8 cellular contexts compared by ENCODE assay signal in the genomic region with DNA sequence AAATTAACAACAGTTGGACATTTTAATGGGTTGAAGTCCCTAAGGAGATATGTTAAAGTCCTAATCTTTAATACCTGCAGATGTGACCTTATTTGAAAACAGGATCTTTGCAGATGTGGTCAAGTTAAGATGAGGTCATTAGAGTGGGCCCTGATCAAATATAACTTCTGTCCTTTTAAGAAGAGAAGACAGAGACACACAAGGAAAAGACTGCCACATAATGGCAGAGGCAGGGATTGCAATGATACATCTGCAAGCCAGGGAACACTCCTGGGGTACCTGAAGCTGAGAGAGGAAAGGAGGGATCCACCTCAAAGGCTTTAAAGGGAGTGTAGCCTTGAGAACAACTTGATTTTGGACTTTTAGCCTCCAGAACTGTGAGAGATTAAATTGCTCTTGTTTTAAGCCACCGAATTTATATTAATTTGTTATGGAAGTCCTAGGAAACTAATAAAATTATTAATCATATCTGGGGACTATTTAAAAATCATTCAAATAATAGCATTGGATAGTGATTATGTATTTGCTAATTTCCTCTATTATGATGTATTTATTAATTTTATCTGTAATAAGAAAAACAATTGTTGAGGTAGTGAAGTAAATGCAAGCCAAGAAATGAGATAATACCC.
DNase-seq lines count a peak whose midpoint lies in the region; ATAC-seq and TF ChIP-seq lines count a peak whose summit lies in the region.

No MANE protein-coding gene starts in this region.

- H3K9me3 Mint-ChIP-seq in MCF 10A (ENCODE audit: unreplicated experiment), result no peaks in the 10 kb centered on the region

- H3K27ac Mint-ChIP-seq in MCF 10A (ENCODE audit: low read depth, unreplicated experiment), result no peak overlapping the region

- CTCF ChIA-PET in MCF 10A (lab: Yijun Ruan, JAX) (interaction anchor here (0.7 kb wide), 1 partner anchor 485 kb away, joined by 3 read pairs; no protein-coding TSS in a partner anchor), RWPE1 (lab: Yijun Ruan, JAX) (interaction anchor here (0.6 to 1.5 kb wide), 4 partner anchors 10 to 370 kb away, joined by 3 to 5 read pairs (median 3); no protein-coding TSS in a partner anchor)

- H3K4me1 ChIP-seq in breast epithelium, result no peaks in the 10 kb centered on the region
- no peaks in the 10 kb centered on the region for H3K4me1 ChIP-seq in iPS DF 6.9 (ENCODE audit: control insufficient read depth, insufficient read depth, low read length)
- no peaks in the 10 kb centered on the region for H3K4me1 ChIP-seq in tibial artery

- H3K9me3 ChIP-seq in breast epithelium (no peaks in the 10 kb centered on the region), iPS DF 6.9 (ENCODE audit: control insufficient read depth, insufficient read depth, low read length) (no peaks in the 10 kb centered on the region), tibial artery (no peaks in the 10 kb centered on the region)

- no peak for TF ChIP-seq POLR2A in breast epithelium (IDR thresholded peaks at IDR 0.05)

- TF ChIP-seq CTCF in MCF 10A (IDR thresholded peaks at IDR 0.05; ENCODE audit: unreplicated experiment), result peak; percentile 46
- TF ChIP-seq CTCF in breast epithelium (IDR thresholded peaks at IDR 0.05), result peak in 1 of 3 donors; percentile 23
- TF ChIP-seq CTCF in RWPE1 (conservative IDR thresholded peaks at IDR 0.05; ENCODE audit: low read depth), result peak; percentile 48
- TF ChIP-seq CTCF in tibial artery (IDR thresholded peaks at IDR 0.05), result peak in 1 of 2 experiments; percentile 20

- no peaks in the 10 kb centered on the region for H3K4me1 Mint-ChIP-seq in MCF 10A (ENCODE audit: insufficient read depth, unreplicated experiment)

- no TSS peak for BruUV-seq in MCF 10A (replicated peaks; lab: Mats Ljungman, UMichigan)

- H3K27me3 ChIP-seq in breast epithelium, result no peaks in the 10 kb centered on the region
- no peaks in the 10 kb centered on the region for H3K27me3 ChIP-seq in iPS DF 6.9 (ENCODE audit: control insufficient read depth, insufficient read depth, low read length)
- H3K27me3 ChIP-seq in tibial artery, result no peaks in the 10 kb centered on the region

- peak; percentile 43 for ATAC-seq in HG03280 (IDR thresholded peaks at IDR 0.05; ENCODE audit: unreplicated experiment)

- WGBS in iPS DF 6.9 (ENCODE audit: insufficient coverage, insufficient read length), result no CpG with 5 or more reads among the region's 1 CpG

- peak; percentile 53 for DNase-seq in MCF 10A (ENCODE audit: unreplicated experiment)
- DNase-seq in breast epithelium (ENCODE audit: low spot score in 2 of 2), result no peak
- DNase-seq in RWPE1 (ENCODE audit: low spot score), result peak; percentile 8
- DNase-seq in iPS DF 6.9 (ENCODE audit: low read depth, low spot score), result peak; percentile 50
- DNase-seq in tibial artery, result no peak
- DNase-seq in activated T-cell treated with anti-CD3 and anti-CD28 coated beads, Interleukin-2, amount 50 U/mL, for 48 hours, result no peak
- no peak for DNase-seq in NCI-H1092 (lab: John Stamatoyannopoulos, UW)

- H3K36me3 Mint-ChIP-seq in MCF 10A (ENCODE audit: insufficient read depth, unreplicated experiment), result no peaks in the 10 kb centered on the region

- no peaks in the 10 kb centered on the region for H3K36me3 ChIP-seq in breast epithelium
- H3K36me3 ChIP-seq in iPS DF 6.9 (ENCODE audit: control insufficient read depth, insufficient read depth, low read length), result no peaks in the 10 kb centered on the region
- H3K36me3 ChIP-seq in tibial artery, result no peaks in the 10 kb centered on the region

- H3K4me3 ChIP-seq in breast epithelium (no peak overlapping the region), iPS DF 6.9 (ENCODE audit: low read length) (no peak overlapping the region), tibial artery (no peak overlapping the region)

- H3K27me3 Mint-ChIP-seq in MCF 10A (ENCODE audit: insufficient read depth, unreplicated experiment), result peaks cover 33% of the 10 kb centered on the region

- POLR2A ChIA-PET in MCF 10A (lab: Yijun Ruan, JAX), result no interaction called here
- POLR2A ChIA-PET in RWPE1 (lab: Yijun Ruan, JAX; ENCODE audit: low non-redundant PET), result no interaction called here

- intact Hi-C loops in MCF 10A (cut with micrococcal nuclease) (loop anchor here (1.0 to 2.0 kb wide), 2 partner anchors 214 to 410 kb away; no protein-coding TSS in a partner anchor), breast epithelium (cut with DNase I; ENCODE audit: low total_unique reads) (no loop called here), tibial artery (cut with DNase I; ENCODE audit: low total_unique reads) (no loop called here)

- no peak overlapping the region for H3K4me3 Mint-ChIP-seq in MCF 10A (ENCODE audit: unreplicated experiment)

- H3K27ac ChIP-seq in breast epithelium, result no peak overlapping the region
- no peak overlapping the region for H3K27ac ChIP-seq in RWPE1
- no peak overlapping the region for H3K27ac ChIP-seq in iPS DF 6.9 (ENCODE audit: low read length)
- H3K27ac ChIP-seq in tibial artery, result no peak overlapping the region

Comparison
In these comparisons a context has a peak if more than half of its experiments do, and no peak if none do; other contexts are left out.
1. DNase-seq: peak in MCF 10A (single experiment), RWPE1 (single experiment) and iPS DF 6.9 (single experiment); none in breast epithelium (0 of 2), tibial artery (0 of 2), activated T-cell treated with anti-CD3 and anti-CD28 coated beads, Interleukin-2, amount 50 U/mL, for 48 hours (0 of 2) and NCI-H1092 (single experiment).